In genomic region chr10:90417466-90418210, GRCh38 we compare ENCODE assay signal across 29 cellular contexts.
DNase-seq lines count a peak whose midpoint lies in the region; ATAC-seq, FAIRE-seq and TF ChIP-seq lines count a peak whose summit lies in the region.
"Had no signal": no experiment of that assay in that cellular context is flagged by ENCODE, and none has a peak within 500 bp of the region (broad histone marks: within the 10 kb centered on the region; RNA-seq: fewer than 3 reads in every experiment).

No MANE protein-coding gene starts in this region.

- H3K4me3 Mint-ChIP-seq in MCF 10A (ENCODE audit: unreplicated experiment), result no peak overlapping the region
- H3K4me3 Mint-ChIP-seq in stimulated activated memory B cell treated with anti-CD40 and anti-IgM and Interleukin-4, amounts not matched to agents 10 μg/mL and 1 μg/mL and 100 μg/mL, for 72 hours, result no peak overlapping the region
- H3K4me3 Mint-ChIP-seq: activated T-cell treated with anti-CD3 and anti-CD28 coated beads, Interleukin-2, amount 50 U/mL, for 72 hours; CD4-positive, CD25-positive, alpha-beta regulatory T cell; stimulated activated naive CD8-positive, alpha-beta T cell treated with anti-CD3 and anti-CD28 coated beads, Interleukin-15, Interleukin-2, amounts not matched to agents 100 ng/mL and 50 ng/mL, for 24 hours had no signal

- POLR2A ChIA-PET in MCF 10A (lab: Yijun Ruan, JAX), result interaction anchor here (0.5 to 3.5 kb wide), 8 partner anchors 32 to 612 kb away, joined by 3 to 21 read pairs (median 5); no protein-coding TSS in a partner anchor

- ATAC-seq in HG03095 (IDR thresholded peaks at IDR 0.05; ENCODE audit: unreplicated experiment), result no peak
- no peak for ATAC-seq in stimulated activated memory B cell treated with anti-CD40 and anti-IgM and Interleukin-4, amounts not matched to agents 10 μg/mL and 1 μg/mL and 100 μg/mL, for 72 hours
- ATAC-seq: activated T-cell treated with anti-CD3 and anti-CD28 coated beads, Interleukin-2, amount 50 U/mL, for 72 hours; body of pancreas; heart left ventricle; left lobe of liver; psoas muscle had no signal

- CTCF ChIA-PET in MCF 10A (lab: Yijun Ruan, JAX), result no interaction called here

- no peaks in the 10 kb centered on the region for H3K9me3 ChIP-seq in breast epithelium
- H3K9me3 ChIP-seq: body of pancreas, psoas muscle, thoracic aorta, uterus had no signal

- H3K9me3 Mint-ChIP-seq in MCF 10A (ENCODE audit: unreplicated experiment), result no peaks in the 10 kb centered on the region
- no peaks in the 10 kb centered on the region for H3K9me3 Mint-ChIP-seq in stimulated activated memory B cell treated with anti-CD40 and anti-IgM and Interleukin-4, amounts not matched to agents 10 μg/mL and 1 μg/mL and 100 μg/mL, for 72 hours
- H3K9me3 Mint-ChIP-seq: activated T-cell treated with anti-CD3 and anti-CD28 coated beads, Interleukin-2, amount 50 U/mL, for 72 hours; stimulated activated naive CD8-positive, alpha-beta T cell treated with anti-CD3 and anti-CD28 coated beads, Interleukin-15, Interleukin-2, amounts not matched to agents 100 ng/mL and 50 ng/mL, for 24 hours had no signal

- DNase-seq in MCF 10A (ENCODE audit: unreplicated experiment) (no peak), breast epithelium (ENCODE audit: low spot score in 2 of 2) (no peak), brain microvascular endothelial cell (no peak), iris pigment epithelial cell (ENCODE audit: low read depth) (peak; percentile 40), KG1 (lab: John Stamatoyannopoulos, UW) (no peak), GM12891 (ENCODE audit: insufficient read length, low spot score) (no peak)
- DNase-seq: 8988T; activated CD4-positive, alpha-beta T cell treated with anti-CD3 and anti-CD28 coated beads, Interleukin-2, amount 50 U/mL, for 1 hour; activated naive CD4-positive, alpha-beta T cell; activated T-cell treated with anti-CD3 and anti-CD28 coated beads, Interleukin-2, amount 50 U/mL, for 72 hours; body of pancreas; CD4-positive, CD25-positive, alpha-beta regulatory T cell; heart left ventricle; mesendoderm; NCI-H1048; NCI-H187 treated with DMSO at 0.1 percent for 48 hours; NCI-H526; NK-92 treated with Interleukin-12 subunit alpha and Interleukin-12 subunit beta, amount 100 ng/mL, for 24 hours; psoas muscle; SHP77 treated with DMSO at 0.1 percent for 48 hours; SW 1271; T-helper 9 cell; uterus had no signal

- BruUV-seq in MCF 10A (replicated peaks; lab: Mats Ljungman, UMichigan), result no TSS peak

- H3K4me1 ChIP-seq in breast epithelium, result no peaks in the 10 kb centered on the region
- H3K4me1 ChIP-seq: body of pancreas, heart left ventricle, psoas muscle, uterus had no signal

- H3K27me3 Mint-ChIP-seq in MCF 10A (ENCODE audit: insufficient read depth, unreplicated experiment), result no peaks in the 10 kb centered on the region
- H3K27me3 Mint-ChIP-seq in stimulated activated memory B cell treated with anti-CD40 and anti-IgM and Interleukin-4, amounts not matched to agents 10 μg/mL and 1 μg/mL and 100 μg/mL, for 72 hours, result no peaks in the 10 kb centered on the region
- H3K27me3 Mint-ChIP-seq: CD4-positive, CD25-positive, alpha-beta regulatory T cell; stimulated activated naive CD8-positive, alpha-beta T cell treated with anti-CD3 and anti-CD28 coated beads, Interleukin-15, Interleukin-2, amounts not matched to agents 100 ng/mL and 50 ng/mL, for 24 hours had no signal

- TF ChIP-seq CTCF in MCF 10A (IDR thresholded peaks at IDR 0.05; ENCODE audit: unreplicated experiment) (no peak), breast epithelium (IDR thresholded peaks at IDR 0.05) (no peak), brain microvascular endothelial cell (IDR thresholded peaks at IDR 0.05; ENCODE audit: low read depth, low read length, missing control alignments) (no peak)

- H3K27me3 ChIP-seq in breast epithelium (no peaks in the 10 kb centered on the region), brain microvascular endothelial cell (replicated peaks) (no peaks in the 10 kb centered on the region)
- H3K27me3 ChIP-seq: body of pancreas, heart left ventricle, uterus had no signal

- no peaks in the 10 kb centered on the region for H3K36me3 Mint-ChIP-seq in MCF 10A (ENCODE audit: insufficient read depth, unreplicated experiment)
- no peaks in the 10 kb centered on the region for H3K36me3 Mint-ChIP-seq in stimulated activated memory B cell treated with anti-CD40 and anti-IgM and Interleukin-4, amounts not matched to agents 10 μg/mL and 1 μg/mL and 100 μg/mL, for 72 hours
- H3K36me3 Mint-ChIP-seq: CD4-positive, CD25-positive, alpha-beta regulatory T cell had no signal

- in situ Hi-C loops in brain microvascular endothelial cell (cut with HindIII; ENCODE audit: low pct_ligation_motif_present, low sequenced_read_pairs), result no loop called here

- H3K36me3 ChIP-seq in breast epithelium (no peaks in the 10 kb centered on the region), brain microvascular endothelial cell (replicated peaks) (no peaks in the 10 kb centered on the region)
- H3K36me3 ChIP-seq: heart left ventricle, thoracic aorta, uterus had no signal

- peak overlapping the region; percentile 85 for H3K27ac Mint-ChIP-seq in MCF 10A (ENCODE audit: low read depth, unreplicated experiment)
- H3K27ac Mint-ChIP-seq in stimulated activated memory B cell treated with anti-CD40 and anti-IgM and Interleukin-4, amounts not matched to agents 10 μg/mL and 1 μg/mL and 100 μg/mL, for 72 hours, result no peak overlapping the region
- H3K27ac Mint-ChIP-seq: activated T-cell treated with anti-CD3 and anti-CD28 coated beads, Interleukin-2, amount 50 U/mL, for 72 hours; CD4-positive, CD25-positive, alpha-beta regulatory T cell; stimulated activated naive CD8-positive, alpha-beta T cell treated with anti-CD3 and anti-CD28 coated beads, Interleukin-15, Interleukin-2, amounts not matched to agents 100 ng/mL and 50 ng/mL, for 24 hours had no signal

- no peak overlapping the region for H3K4me3 ChIP-seq in breast epithelium
- no peak overlapping the region for H3K4me3 ChIP-seq in brain microvascular endothelial cell (ENCODE audit: low read depth, low read length)
- H3K4me3 ChIP-seq: body of pancreas, heart left ventricle, psoas muscle, thoracic aorta, uterus had no signal

- peaks cover 31% of the 10 kb centered on the region for H3K4me1 Mint-ChIP-seq in MCF 10A (ENCODE audit: insufficient read depth, unreplicated experiment)
- no peaks in the 10 kb centered on the region for H3K4me1 Mint-ChIP-seq in stimulated activated memory B cell treated with anti-CD40 and anti-IgM and Interleukin-4, amounts not matched to agents 10 μg/mL and 1 μg/mL and 100 μg/mL, for 72 hours
- H3K4me1 Mint-ChIP-seq: CD4-positive, CD25-positive, alpha-beta regulatory T cell had no signal

- no peak overlapping the region for H3K27ac ChIP-seq in breast epithelium
- H3K27ac ChIP-seq in brain microvascular endothelial cell, result peak overlapping the region; percentile 53
- H3K27ac ChIP-seq: body of pancreas, heart left ventricle, psoas muscle, thoracic aorta, uterus had no signal

- intact Hi-C loops in MCF 10A (cut with micrococcal nuclease), result loop anchor here (2.0 to 10.0 kb wide), 4 partner anchors 67 to 625 kb away; no protein-coding TSS in a partner anchor
- intact Hi-C loops in breast epithelium (cut with DNase I; ENCODE audit: low total_unique reads), result no loop called here

- TF ChIP-seq POLR2A in breast epithelium (IDR thresholded peaks at IDR 0.05), result no peak
- no peak for TF ChIP-seq POLR2A in GM12891 (IDR thresholded peaks at IDR 0.05; ENCODE audit: low read depth, low read length)

- no peak for FAIRE-seq in GM12891 (lab: Jason Lieb, UNC)
- FAIRE-seq: endothelial cell of umbilical vein had no signal

TF ChIP-seq in GM12891, 5 proteins besides CTCF, POLR2A, EP300 and RAD21:
- TF ChIP-seq TAF1 (IDR thresholded peaks at IDR 0.05; ENCODE audit: low read depth, low read length) (no peak), PAX5 (IDR thresholded peaks at IDR 0.05; ENCODE audit: insufficient read depth, low read length, severe bottlenecking) (no peak), SPI1 (IDR thresholded peaks at IDR 0.05; ENCODE audit: low read depth, low read length) (no peak), POU2F2 (IDR thresholded peaks at IDR 0.05; ENCODE audit: low read depth, low read length) (no peak), POLR2AphosphoS5 (IDR thresholded peaks at IDR 0.05; ENCODE audit: low read depth, low read length) (no peak)
